In genomic region chr3:50272911-50273688, GRCh38 we compare ENCODE assay signal across 8 cellular contexts. TPM values are rescaled to one million over a fixed set of nuclear protein-coding genes. Genes with fewer than 3 reads are reported as not detected.
DNase-seq lines count a peak whose midpoint lies in the region; ATAC-seq and TF ChIP-seq lines count a peak whose summit lies in the region.

No MANE protein-coding gene starts in this region.

- in situ Hi-C loops in SK-MEL-5 (cut with HindIII; ENCODE audit: low pct_unique_long_range_greater_than_20kb, low sequenced_read_pairs): no loop called here

- no peak overlapping the region for H3K27ac ChIP-seq in KMS-11
- H3K27ac ChIP-seq in osteoblast (ENCODE audit: low read depth, low read length): no peak overlapping the region
- peak overlapping the region; percentile 89 for H3K27ac ChIP-seq in temporal lobe (ENCODE audit: low read depth, low read length)

- H3K4me2 ChIP-seq in KMS-11: peak overlapping the region; percentile 48; the same call in 1 of the 2 replicates
- peak overlapping the region; percentile 90 for H3K4me2 ChIP-seq in osteoblast (ENCODE audit: insufficient read depth, low read length)

- peak; percentile 20 for DNase-seq in DMS53 treated with DMSO at 0.1 percent for 48 hours (lab: John Stamatoyannopoulos, UW; ENCODE audit: unreplicated experiment)
- DNase-seq in SK-MEL-5 (ENCODE audit: low read depth, low spot score): peak; percentile 82
- peak; percentile 91 for DNase-seq in activated naive CD4-positive, alpha-beta T cell treated with Interleukin-2 at 50 U/mL for 16 hours
- DNase-seq in glomerular visceral epithelial cell (ENCODE audit: extremely low spot score): peak; percentile 85
- peak; percentile 99 for DNase-seq in osteoblast (ENCODE audit: insufficient read length, low spot score, missing footprints)

- H3K79me2 ChIP-seq in KMS-11 (ENCODE audit: insufficient read depth, low read depth) (no peaks in the 10 kb centered on the region), osteoblast (ENCODE audit: insufficient read depth, low read length) (no peaks in the 10 kb centered on the region)

- H3K9me3 ChIP-seq in osteoblast (ENCODE audit: low read depth, low read length): no peaks in the 10 kb centered on the region

- no peak overlapping the region for H3K9ac ChIP-seq in KMS-11

- no peak overlapping the region; the same call in 1 of the 2 replicates for H2AFZ ChIP-seq in KMS-11 (ENCODE audit: low read depth)
- H2AFZ ChIP-seq in osteoblast (ENCODE audit: low read length): peak overlapping the region; percentile 81

- peak; percentile 81 for ATAC-seq in GM21576 (IDR thresholded peaks at IDR 0.05; ENCODE audit: unreplicated experiment)

- H3K4me1 ChIP-seq in KMS-11 (ENCODE audit: low read depth, poor library complexity, severe bottlenecking) (no peaks in the 10 kb centered on the region), osteoblast (ENCODE audit: insufficient read depth, low read length) (peaks cover 27% of the 10 kb centered on the region)

- H3K4me3 ChIP-seq in KMS-11 (IDR thresholded peaks at IDR 0.05; ENCODE audit: insufficient read depth, low read depth, low read length) (no peak overlapping the region), osteoblast (ENCODE audit: insufficient read depth, low read length) (peak overlapping the region; percentile 67)

- no peaks in the 10 kb centered on the region for H3K36me3 ChIP-seq in KMS-11 (ENCODE audit: insufficient read depth)
- no peaks in the 10 kb centered on the region for H3K36me3 ChIP-seq in osteoblast (ENCODE audit: insufficient read depth, low read length)

- H4K20me1 ChIP-seq in KMS-11 (ENCODE audit: insufficient read depth) (no peaks in the 10 kb centered on the region), osteoblast (ENCODE audit: insufficient read depth, low read length) (no peaks in the 10 kb centered on the region)

- TF ChIP-seq CTCF in KMS-11 (conservative IDR thresholded peaks at IDR 0.05; ENCODE audit: low read depth, low read length) (peak; percentile 72), osteoblast (IDR thresholded peaks at IDR 0.05; ENCODE audit: extremely low read depth, low read depth, low read length) (peak; percentile 92)

- H3K27me3 ChIP-seq in KMS-11 (ENCODE audit: insufficient read depth, low read depth) (peaks cover 13% of the 10 kb centered on the region; the same call in 1 of the 2 replicates), osteoblast (ENCODE audit: insufficient read depth, low read length) (no peaks in the 10 kb centered on the region)

RNA-seq across cellular contexts. Expression of gene SEMA3B, which starts 4.2 kb away (rescaled TPM):
- 0.85 and 0.96 TPM in 2 replicates for total RNA-seq in SK-MEL-5 (2014; rRNA removed; shearing (Covaris generic))
- 1.9 and 2.9 TPM in 2 replicates for polyA plus RNA-seq in SK-MEL-5 (2015; cell fraction: cytosol; rRNA removed)
- polyA plus RNA-seq in SK-MEL-5 (2015; cell fraction: nucleus; rRNA removed): 18.0 and 29.7 TPM in 2 replicates
- total RNA-seq in osteoblast (5.9 and 10.1 TPM in 2 replicates), temporal lobe (3.2 TPM)

RNA-seq across cellular contexts. Expression of gene LSMEM2, which starts 5.8 kb away (rescaled TPM):
- total RNA-seq in SK-MEL-5 (2014; rRNA removed; shearing (Covaris generic)): not detected in 2 replicates
- polyA plus RNA-seq in SK-MEL-5 (2015; cell fraction: cytosol; rRNA removed): not detected in 2 replicates
- polyA plus RNA-seq in SK-MEL-5 (2015; cell fraction: nucleus; rRNA removed): 0.12 TPM in 1 of 2 replicates, not detected in the other
- not detected in 2 replicates for total RNA-seq in osteoblast
- total RNA-seq in temporal lobe: not detected

RNA-seq across cellular contexts. Expression of gene IFRD2, which starts 19.1 kb away (rescaled TPM):
- 80.5 and 80.7 TPM in 2 replicates for total RNA-seq in SK-MEL-5 (2014; rRNA removed; shearing (Covaris generic))
- polyA plus RNA-seq in SK-MEL-5 (2015; cell fraction: cytosol; rRNA removed): 109 and 111 TPM in 2 replicates
- polyA plus RNA-seq in SK-MEL-5 (2015; cell fraction: nucleus; rRNA removed): 533 and 550 TPM in 2 replicates
- total RNA-seq in osteoblast: 60.4 and 65.1 TPM in 2 replicates
- 10.8 TPM for total RNA-seq in temporal lobe

RNA-seq across cellular contexts. Expression of gene HYAL3, which starts 26.1 kb away (rescaled TPM):
- total RNA-seq in SK-MEL-5 (2014; rRNA removed; shearing (Covaris generic)): 4.1 and 5.7 TPM in 2 replicates
- polyA plus RNA-seq in SK-MEL-5 (2015; cell fraction: cytosol; rRNA removed): 3.5 and 4.3 TPM in 2 replicates
- 2.8 and 7.0 TPM in 2 replicates for polyA plus RNA-seq in SK-MEL-5 (2015; cell fraction: nucleus; rRNA removed)
- total RNA-seq in osteoblast (1.8 and 4.1 TPM in 2 replicates), temporal lobe (4.9 TPM)

RNA-seq across cellular contexts. Expression of gene NAA80, which starts 26.1 kb away (rescaled TPM):
- 4.2 and 4.6 TPM in 2 replicates for total RNA-seq in SK-MEL-5 (2014; rRNA removed; shearing (Covaris generic))
- 8.6 and 9.4 TPM in 2 replicates for polyA plus RNA-seq in SK-MEL-5 (2015; cell fraction: cytosol; rRNA removed)
- 46.4 and 60.5 TPM in 2 replicates for polyA plus RNA-seq in SK-MEL-5 (2015; cell fraction: nucleus; rRNA removed)
- total RNA-seq in osteoblast (6.5 and 8.0 TPM in 2 replicates), temporal lobe (1.5 TPM)

Comparison
In these comparisons a context has a peak if more than half of its experiments do, and no peak if none do; other contexts are left out.
1. DNase-seq: peak in every context shown above with its lines; median percentile 99 in osteoblast; 91 in activated naive CD4-positive, alpha-beta T cell treated with Interleukin-2 at 50 U/mL for 16 hours; 85 in glomerular visceral epithelial cell; 82 in SK-MEL-5; 20 in DMS53 treated with DMSO at 0.1 percent for 48 hours.